In the genomic region with DNA sequence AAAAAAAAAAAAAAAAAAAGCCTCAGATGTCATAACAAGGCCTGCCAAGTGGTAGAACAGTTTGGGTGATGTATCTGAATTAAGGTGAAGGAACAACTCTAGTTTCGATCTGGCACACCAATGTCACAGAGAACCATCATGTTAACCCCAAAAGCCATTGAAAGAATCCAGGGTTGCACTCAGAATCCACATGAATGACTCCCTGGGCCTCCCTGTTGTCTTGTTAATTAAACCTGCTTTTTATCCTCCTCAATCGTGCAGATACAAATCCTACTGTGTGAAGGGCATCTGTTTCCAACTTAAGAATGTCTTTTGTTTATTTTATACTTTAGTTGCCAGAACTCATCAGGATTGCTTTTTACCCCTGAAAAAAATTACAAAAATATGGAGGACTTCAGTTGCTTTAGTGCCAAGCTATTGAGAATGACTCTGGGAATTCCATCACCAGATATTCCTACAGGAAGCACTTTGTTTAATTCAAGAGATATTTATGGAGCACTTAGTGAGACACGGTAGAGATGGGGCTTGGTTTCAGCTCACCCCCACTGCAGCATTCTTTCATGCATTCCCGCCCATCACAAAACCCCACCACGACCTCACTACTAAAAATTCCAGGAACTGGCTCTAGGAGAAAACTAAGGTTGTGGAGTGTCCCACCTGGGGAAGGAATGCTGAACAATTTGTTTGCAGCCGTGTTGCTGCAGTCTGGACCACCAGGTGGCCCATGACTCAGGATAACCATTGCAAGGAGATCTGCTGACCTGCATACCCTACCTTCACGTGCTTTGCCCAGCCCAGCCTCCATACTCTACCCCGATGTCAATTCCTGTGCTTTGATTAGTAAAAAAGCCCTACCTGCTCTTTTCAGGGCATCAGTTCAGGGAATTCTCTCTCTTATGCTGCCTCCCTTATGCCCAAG, we compare ENCODE assay signal across 12 cellular contexts.
"Had no signal": no experiment of that assay in that cellular context is flagged by ENCODE, and none has a peak within 500 bp of the region (broad histone marks: within the 10 kb centered on the region; RNA-seq: fewer than 3 reads in every experiment).

No MANE protein-coding gene starts in this region.

- H3K27me3 ChIP-seq: cardiac muscle cell, foreskin keratinocyte had no signal

- ATAC-seq: foreskin keratinocyte; lower lobe of right lung; stimulated activated naive CD8-positive, alpha-beta T cell treated with anti-CD3 and anti-CD28 coated beads, Interleukin-15, amount 100 ng/mL, for 72 hours had no signal

- H3K27ac ChIP-seq: cardiac muscle cell, foreskin keratinocyte, lower lobe of right lung, parathyroid adenoma, thoracic aorta had no signal

- H3K36me3 ChIP-seq: cardiac muscle cell, lower lobe of right lung, thoracic aorta had no signal

- H3K9ac ChIP-seq: parathyroid adenoma had no signal

- H3K4me3 ChIP-seq: cardiac muscle cell, lower lobe of right lung, thoracic aorta had no signal

- H3K9me3 ChIP-seq: lower lobe of right lung, thoracic aorta had no signal

- H3K4me1 ChIP-seq: foreskin keratinocyte, lower lobe of right lung, parathyroid adenoma had no signal

- DNase-seq: activated CD4-positive, alpha-beta T cell treated with anti-CD3 and anti-CD28 coated beads, Interleukin-2, amount 10 ng/mL, durations not matched to agents 24 days and 14 days; activated naive CD4-positive, alpha-beta T cell; aorta; foreskin keratinocyte; lower lobe of right lung; naive B cell; stimulated activated CD4-positive, alpha-beta T cell treated with anti-CD3 and anti-CD28 coated beads, Interleukin-15, amount 100 ng/mL, for 24 hours; stimulated activated CD4-positive, alpha-beta T cell treated with anti-CD3 and anti-CD28 coated beads, Interleukin-4, amount 100 ng/mL, for 24 hours; stimulated activated naive CD8-positive, alpha-beta T cell treated with anti-CD3 and anti-CD28 coated beads, Interleukin-15, amount 100 ng/mL, for 72 hours had no signal
